ENCODE assay signal across 23 cellular contexts in genomic region chr4:176782794-176783193, GRCh38. TPM values are rescaled to one million over a fixed set of nuclear protein-coding genes. Genes with fewer than 3 reads are reported as not detected.
DNase-seq lines count a peak whose midpoint lies in the region; TF ChIP-seq lines count a peak whose summit lies in the region.
"Had no signal": no experiment of that assay in that cellular context is flagged by ENCODE, and none has a peak within 500 bp of the region (broad histone marks: within the 10 kb centered on the region; RNA-seq: fewer than 3 reads in every experiment).

No MANE protein-coding gene starts in this region.

- H3K9me3 ChIP-seq in left ventricle myocardium inferior (replicated peaks) (no peaks in the 10 kb centered on the region), right atrium auricular region (no peaks in the 10 kb centered on the region), neural progenitor cell (ENCODE audit: low read depth) (no peaks in the 10 kb centered on the region)

- no peak for DNase-seq in left ventricle myocardium inferior
- DNase-seq in right atrium auricular region (ENCODE audit: low spot score), result no peak
- DNase-seq in chondrocyte (ENCODE audit: low spot score), result no peak
- DNase-seq in myocyte (ENCODE audit: low read depth), result peak; percentile 67
- no peak for DNase-seq in neural progenitor cell (ENCODE audit: low spot score)
- no peak for DNase-seq in activated CD4-positive, alpha-beta T cell treated with anti-CD3 and anti-CD28 coated beads, Interleukin-2, amount 50 U/mL, for 48 hours
- DNase-seq in activated naive CD4-positive, alpha-beta T cell (lab: John Stamatoyannopoulos, UW), result no peak
- no peak for DNase-seq in activated naive CD8-positive, alpha-beta T cell treated with anti-CD3 and anti-CD28 coated beads for 36 hours
- DNase-seq: activated CD4-positive, alpha-beta T cell treated with anti-CD3 and anti-CD28 coated beads for 48 hours; activated naive CD8-positive, alpha-beta T cell treated with anti-CD3 and anti-CD28 coated beads, Interleukin-2, amount 50 U/mL, for 24 hours; NCI-H187 treated with DMSO at 0.1 percent for 48 hours; NCI-H226; NCI-H82; SHP77 treated with DMSO at 0.1 percent for 48 hours; stimulated activated CD4-positive, alpha-beta T cell treated with anti-CD3 and anti-CD28 coated beads, Interleukin-4, amount 100 ng/mL, for 1 hour; stimulated activated naive CD8-positive, alpha-beta T cell treated with anti-CD3 and anti-CD28 coated beads, Interleukin-15, amount 100 ng/mL, for 72 hours; trophoblast cell had no signal

- H3K4me3 Mint-ChIP-seq in chondrocyte (ENCODE audit: unreplicated experiment) (peak overlapping the region; percentile 37), neural progenitor cell (no peak overlapping the region)
- no peak overlapping the region for H3K4me3 Mint-ChIP-seq in activated naive CD8-positive, alpha-beta T cell treated with anti-CD3 and anti-CD28 coated beads for 36 hours
- H3K4me3 Mint-ChIP-seq: activated naive CD8-positive, alpha-beta T cell treated with anti-CD3 and anti-CD28 coated beads, Interleukin-2, amount 50 U/mL, for 24 hours; CD14-positive monocyte; nephron; stimulated activated naive CD8-positive, alpha-beta T cell treated with anti-CD3 and anti-CD28 coated beads, Interleukin-15, amount 100 ng/mL, for 72 hours; T-helper 1 cell treated with Interleukin-12 subunit alpha and Interleukin-12 subunit beta and Interleukin-4 antibody, amounts not matched to agents 30 μg/mL and 1 μg/mL, for 36 hours had no signal

- TF ChIP-seq CTCF in left ventricle myocardium inferior (IDR thresholded peaks at IDR 0.05; ENCODE audit: borderline replicate concordance) (no peak), right atrium auricular region (IDR thresholded peaks at IDR 0.05) (no peak), chondrocyte (IDR thresholded peaks at IDR 0.05) (no peak), neural progenitor cell (IDR thresholded peaks at IDR 0.05) (no peak)

- H3K27ac ChIP-seq in left ventricle myocardium inferior (replicated peaks) (peak overlapping the region; percentile 67), right atrium auricular region (no peak overlapping the region), neural progenitor cell (no peak overlapping the region)

- no peak overlapping the region for H3K9ac ChIP-seq in neural progenitor cell

- H3K36me3 ChIP-seq in left ventricle myocardium inferior, result no peaks in the 10 kb centered on the region
- no peaks in the 10 kb centered on the region for H3K36me3 ChIP-seq in right atrium auricular region
- H3K36me3 ChIP-seq in neural progenitor cell, result no peaks in the 10 kb centered on the region

- no peaks in the 10 kb centered on the region for H3K27me3 ChIP-seq in left ventricle myocardium inferior (ENCODE audit: low read depth)
- no peaks in the 10 kb centered on the region for H3K27me3 ChIP-seq in right atrium auricular region
- H3K27me3 ChIP-seq in neural progenitor cell, result no peaks in the 10 kb centered on the region

- H3K27ac Mint-ChIP-seq in chondrocyte (ENCODE audit: unreplicated experiment), result peak overlapping the region; percentile 85
- H3K27ac Mint-ChIP-seq in neural progenitor cell, result no peak overlapping the region
- no peak overlapping the region for H3K27ac Mint-ChIP-seq in activated naive CD8-positive, alpha-beta T cell treated with anti-CD3 and anti-CD28 coated beads for 36 hours
- H3K27ac Mint-ChIP-seq: activated naive CD8-positive, alpha-beta T cell treated with anti-CD3 and anti-CD28 coated beads, Interleukin-2, amount 50 U/mL, for 24 hours; CD14-positive monocyte; nephron; stimulated activated naive CD8-positive, alpha-beta T cell treated with anti-CD3 and anti-CD28 coated beads, Interleukin-15, amount 100 ng/mL, for 72 hours; T-helper 1 cell treated with Interleukin-12 subunit alpha and Interleukin-12 subunit beta and Interleukin-4 antibody, amounts not matched to agents 30 μg/mL and 1 μg/mL, for 36 hours had no signal

- no peaks in the 10 kb centered on the region for H3F3A ChIP-seq in neural progenitor cell (ENCODE audit: low read depth)

- no peak overlapping the region for H3K4me2 ChIP-seq in neural progenitor cell
- H3K4me2 ChIP-seq: smooth muscle cell had no signal

- H4K20me1 ChIP-seq in neural progenitor cell (ENCODE audit: low read depth), result no peaks in the 10 kb centered on the region

- H3K9me3 Mint-ChIP-seq in chondrocyte (ENCODE audit: low read depth) (no peaks in the 10 kb centered on the region), neural progenitor cell (no peaks in the 10 kb centered on the region)
- H3K9me3 Mint-ChIP-seq in activated naive CD8-positive, alpha-beta T cell treated with anti-CD3 and anti-CD28 coated beads for 36 hours, result no peaks in the 10 kb centered on the region
- H3K9me3 Mint-ChIP-seq: activated naive CD8-positive, alpha-beta T cell treated with anti-CD3 and anti-CD28 coated beads, Interleukin-2, amount 50 U/mL, for 24 hours; CD14-positive monocyte; nephron; stimulated activated naive CD8-positive, alpha-beta T cell treated with anti-CD3 and anti-CD28 coated beads, Interleukin-15, amount 100 ng/mL, for 72 hours; T-helper 1 cell treated with Interleukin-12 subunit alpha and Interleukin-12 subunit beta and Interleukin-4 antibody, amounts not matched to agents 30 μg/mL and 1 μg/mL, for 36 hours had no signal

- no peaks in the 10 kb centered on the region for H3K79me2 ChIP-seq in neural progenitor cell (ENCODE audit: low read depth)

- H3K4me1 ChIP-seq in left ventricle myocardium inferior (peaks cover 34% of the 10 kb centered on the region), right atrium auricular region (peaks cover 0 to 4% of the 10 kb centered on the region in 2 donors), neural progenitor cell (peaks cover 13% of the 10 kb centered on the region)

- H3K36me3 Mint-ChIP-seq in chondrocyte (ENCODE audit: low read depth) (no peaks in the 10 kb centered on the region), neural progenitor cell (no peaks in the 10 kb centered on the region)
- no peaks in the 10 kb centered on the region for H3K36me3 Mint-ChIP-seq in activated naive CD8-positive, alpha-beta T cell treated with anti-CD3 and anti-CD28 coated beads for 36 hours
- H3K36me3 Mint-ChIP-seq: CD14-positive monocyte had no signal

- H3K4me3 ChIP-seq in left ventricle myocardium inferior (no peak overlapping the region), right atrium auricular region (no peak overlapping the region), neural progenitor cell (no peak overlapping the region)
- H3K4me3 ChIP-seq: K562, smooth muscle cell had no signal

- intact Hi-C loops in left ventricle myocardium inferior (cut with micrococcal nuclease), result no loop called here

- H3K27me3 Mint-ChIP-seq in chondrocyte (ENCODE audit: low read depth), result no peaks in the 10 kb centered on the region
- peaks cover 2% of the 10 kb centered on the region for H3K27me3 Mint-ChIP-seq in neural progenitor cell (ENCODE audit: insufficient read depth, low read depth)
- H3K27me3 Mint-ChIP-seq in activated naive CD8-positive, alpha-beta T cell treated with anti-CD3 and anti-CD28 coated beads for 36 hours, result no peaks in the 10 kb centered on the region
- H3K27me3 Mint-ChIP-seq: stimulated activated naive CD8-positive, alpha-beta T cell treated with anti-CD3 and anti-CD28 coated beads, Interleukin-15, amount 100 ng/mL, for 72 hours had no signal

- peaks cover 50% of the 10 kb centered on the region for H3K4me1 Mint-ChIP-seq in chondrocyte (ENCODE audit: low read depth)
- H3K4me1 Mint-ChIP-seq in neural progenitor cell, result peaks cover 11% of the 10 kb centered on the region
- no peaks in the 10 kb centered on the region for H3K4me1 Mint-ChIP-seq in activated naive CD8-positive, alpha-beta T cell treated with anti-CD3 and anti-CD28 coated beads for 36 hours
- H3K4me1 Mint-ChIP-seq: activated naive CD8-positive, alpha-beta T cell treated with anti-CD3 and anti-CD28 coated beads, Interleukin-2, amount 50 U/mL, for 24 hours; CD14-positive monocyte; stimulated activated naive CD8-positive, alpha-beta T cell treated with anti-CD3 and anti-CD28 coated beads, Interleukin-15, amount 100 ng/mL, for 72 hours had no signal

- no peak overlapping the region for H2AFZ ChIP-seq in neural progenitor cell (replicated peaks)

RNA-seq across cellular contexts. Expression of gene VEGFC, which starts 9.9 kb away (rescaled TPM):
- total RNA-seq in left ventricle myocardium inferior (7.5 TPM), right atrium auricular region (1 to 10 TPM; 6.4 to 8.6 TPM), chondrocyte (11.1 to 25.2 TPM (median 13.5 TPM) in 3 replicates), myocyte (8.1 and 13.0 TPM in 2 replicates), neural progenitor cell (ENCODE audit: low replicate concordance) (1.3 and 1.6 TPM in 2 replicates)
- polyA plus RNA-seq in myocyte (2012), result 13.4 TPM
- not detected for total RNA-seq in activated naive CD8-positive, alpha-beta T cell treated with anti-CD3 and anti-CD28 coated beads for 36 hours
- total RNA-seq: K562, OCI-LY7 had no signal
- polyA plus RNA-seq: CD14-positive monocyte, K562 had no signal
